8 cellular contexts compared by ENCODE assay signal in genomic region chr10:17668435-17669184, GRCh38. TPM values are rescaled to one million over a fixed set of nuclear protein-coding genes. Genes with fewer than 3 reads are reported as not detected.
DNase-seq lines count a peak whose midpoint lies in the region; ATAC-seq and TF ChIP-seq lines count a peak whose summit lies in the region.
"Had no signal": no experiment of that assay in that cellular context is flagged by ENCODE, and none has a peak within 500 bp of the region (broad histone marks: within the 10 kb centered on the region; RNA-seq: fewer than 3 reads in every experiment).

No MANE protein-coding gene starts in this region.

- H3K9me3 ChIP-seq in KOPT-K1 (ENCODE audit: insufficient read depth, low read length, poor library complexity, severe bottlenecking) (no peaks in the 10 kb centered on the region), mucosa of descending colon (no peaks in the 10 kb centered on the region)

- no peaks in the 10 kb centered on the region for H3K4me1 ChIP-seq in mucosa of descending colon (ENCODE audit: low read depth)

- no peak for TF ChIP-seq CTCF in mucosa of descending colon (IDR thresholded peaks at IDR 0.05)

- ATAC-seq in GM18868 (IDR thresholded peaks at IDR 0.05; ENCODE audit: unreplicated experiment): peak; percentile 37
- ATAC-seq in GM21786 (IDR thresholded peaks at IDR 0.05; ENCODE audit: unreplicated experiment): peak; percentile 15
- peak; percentile 46 for ATAC-seq in mucosa of descending colon

- H3K4me3 ChIP-seq in mucosa of descending colon: no peak overlapping the region

- DNase-seq in mucosa of descending colon (no peak), AG08395 (ENCODE audit: low spot score) (no peak), medulla oblongata (ENCODE audit: extremely low spot score) (no peak), GF-D8 (lab: John Stamatoyannopoulos, UW) (no peak)

- H3K36me3 ChIP-seq in KOPT-K1 (ENCODE audit: insufficient read depth, low read length) (no peaks in the 10 kb centered on the region), mucosa of descending colon (ENCODE audit: low read depth) (no peaks in the 10 kb centered on the region)

- H3K27ac ChIP-seq in KOPT-K1 (ENCODE audit: low read depth, low read length, poor library complexity, severe bottlenecking): peak overlapping the region; percentile 93

- intact Hi-C loops in mucosa of descending colon (cut with DNase I, micrococcal nuclease): no loop called here

RNA-seq across cellular contexts. Expression of gene STAM, which starts 24.7 kb away (rescaled TPM):
- 10 to 100 TPM; 16.4 to 17.8 (median 17.6) TPM for total RNA-seq in mucosa of descending colon

RNA-seq across cellular contexts. Expression of gene HACD1, which starts 51.4 kb away (rescaled TPM):
- total RNA-seq in mucosa of descending colon: 10 to 100 TPM in 1 of 3 donors, 1 to 10 TPM in 2; 2.8 to 33.8 (median 6.3) TPM
- total RNA-seq: T-helper 1 cell treated with Interleukin-12 subunit alpha and Interleukin-12 subunit beta and Interleukin-4 antibody, amounts not matched to agents 30 ng/mL and 1 ng/mL, for 36 hours had no signal
